Comparison of ENCODE assay signal across 8 cellular contexts in genomic region chr1:167715653-167716302, GRCh38. TPM values are rescaled to one million over a fixed set of nuclear protein-coding genes. Genes with fewer than 3 reads are reported as not detected.
DNase-seq lines count a peak whose midpoint lies in the region; ATAC-seq, FAIRE-seq and TF ChIP-seq lines count a peak whose summit lies in the region.

No MANE protein-coding gene starts in this region.

- TF ChIP-seq CTCF in GM12865 (IDR thresholded peaks at IDR 0.05; ENCODE audit: insufficient read depth, low read depth, low read length, missing control alignments) (no peak), astrocyte (IDR thresholded peaks at IDR 0.05; ENCODE audit: insufficient read depth, low read depth, low read length) (no peak), liver (IDR thresholded peaks at IDR 0.05; ENCODE audit: low read depth, low read length, missing input control) (no peak), upper lobe of left lung (IDR thresholded peaks at IDR 0.05) (peak in 1 of 6 experiments; percentile 3)

- no peaks in the 10 kb centered on the region for H3K9me3 Mint-ChIP-seq in astrocyte (ENCODE audit: unreplicated experiment)

- H3K27ac ChIP-seq in astrocyte (ENCODE audit: low read depth, low read length), result peak overlapping the region; percentile 14
- H3K27ac ChIP-seq in liver (ENCODE audit: low read depth in 1 of 2, low read length in 2 of 2), result peak overlapping the region; percentile 89 to 95
- H3K27ac ChIP-seq in upper lobe of left lung, result peak overlapping the region; percentile 60 to 91 (median 86)

- DNase-seq in GM12865 (ENCODE audit: low read depth) (no peak), astrocyte (ENCODE audit: low read depth) (no peak), upper lobe of left lung (no peak), DMS153 (lab: John Stamatoyannopoulos, UW) (no peak), COLO829 (ENCODE audit: low spot score) (no peak)
- no peak for DNase-seq in activated CD8-positive, alpha-beta memory T cell treated with anti-CD3 and anti-CD28 coated beads for 24 hours

- H3K4me3 ChIP-seq in GM12865 (ENCODE audit: low read depth, low read length) (peak overlapping the region; percentile 88), astrocyte (ENCODE audit: insufficient read depth, low read depth, low read length) (peak overlapping the region; percentile 82), liver (ENCODE audit: low read depth in 1 of 3, low read length in 3 of 3) (peak overlapping the region; percentile 58 to 97 (median 73)), upper lobe of left lung (peak overlapping the region; percentile 21 to 83 (median 66))

- ATAC-seq in HG03378 (IDR thresholded peaks at IDR 0.05; ENCODE audit: unreplicated experiment) (peak; percentile 6), upper lobe of left lung (ENCODE audit: low FRiP score in 2 of 2) (peak in 1 of 2 donors; percentile 0)

- no peak for TF ChIP-seq RAD21 in liver (IDR thresholded peaks at IDR 0.05)

- no peak for FAIRE-seq in astrocyte (lab: Jason Lieb, UNC)

- no peak for TF ChIP-seq POLR2A in upper lobe of left lung (IDR thresholded peaks at IDR 0.05)

- no peaks in the 10 kb centered on the region for H3K79me2 ChIP-seq in astrocyte (ENCODE audit: insufficient read depth, low read length)

- H4K20me1 ChIP-seq in astrocyte (ENCODE audit: insufficient read depth, low read length), result no peaks in the 10 kb centered on the region

- WGBS in liver, result 2% methylated on average over 13 of the region's 13 CpGs
- 0 to 2% methylated on average over 13 of the region's 13 CpGs for WGBS in upper lobe of left lung, 2 donors

- H3K9ac ChIP-seq in astrocyte (ENCODE audit: low read length) (peak overlapping the region; percentile 79), liver (ENCODE audit: low read depth in 1 of 2, low read length in 2 of 2) (peak overlapping the region; percentile 82 to 90)

- peak overlapping the region; percentile 62 for H2AFZ ChIP-seq in astrocyte (ENCODE audit: low read depth, low read length)

- peaks cover 14% of the 10 kb centered on the region for H3K27me3 Mint-ChIP-seq in astrocyte (ENCODE audit: low read depth, unreplicated experiment)

- H3K9me3 ChIP-seq in astrocyte (ENCODE audit: insufficient read depth, low read depth, low read length) (no peaks in the 10 kb centered on the region), liver (ENCODE audit: control insufficient read depth in 4 of 4, low read length in 3 of 4) (no peaks in the 10 kb centered on the region), upper lobe of left lung (no peaks in the 10 kb centered on the region)

- H3K27me3 ChIP-seq in astrocyte (ENCODE audit: insufficient read depth, low read length) (peaks cover 3% of the 10 kb centered on the region), liver (ENCODE audit: control insufficient read depth in 4 of 4, insufficient read depth in 4 of 4, low read length in 3 of 4) (no peaks in the 10 kb centered on the region), upper lobe of left lung (no peaks in the 10 kb centered on the region)

- H3K4me2 ChIP-seq in astrocyte (ENCODE audit: low read length), result peak overlapping the region; percentile 97

- H3K27ac Mint-ChIP-seq in astrocyte (ENCODE audit: unreplicated experiment), result no peak overlapping the region

- no peak for TF ChIP-seq EP300 in upper lobe of left lung (IDR thresholded peaks at IDR 0.05)

- no peaks in the 10 kb centered on the region for H3K36me3 Mint-ChIP-seq in astrocyte (ENCODE audit: low read depth, unreplicated experiment)

- peak overlapping the region; percentile 94 for H3K4me3 Mint-ChIP-seq in astrocyte (ENCODE audit: unreplicated experiment)

- H3K4me1 ChIP-seq in astrocyte (ENCODE audit: insufficient read depth, low read length) (peaks cover under 1% of the 10 kb centered on the region), liver (ENCODE audit: control insufficient read depth in 4 of 4, insufficient read depth in 4 of 4, low read length in 3 of 4) (peaks cover 2 to 31% (median 12%) of the 10 kb centered on the region in 4 donors), upper lobe of left lung (peaks cover 3 to 22% (median 8%) of the 10 kb centered on the region in 4 donors)

- H3K36me3 ChIP-seq in astrocyte (ENCODE audit: insufficient read depth, low read length) (no peaks in the 10 kb centered on the region), liver (ENCODE audit: control insufficient read depth in 4 of 4, insufficient read depth in 3 of 4, low read depth in 1 of 4, low read length in 3 of 4) (no peaks in the 10 kb centered on the region), upper lobe of left lung (no peaks in the 10 kb centered on the region)

- H3K4me1 Mint-ChIP-seq in astrocyte (ENCODE audit: low read depth, unreplicated experiment), result peaks cover 9% of the 10 kb centered on the region

TF ChIP-seq in liver, 16 proteins besides CTCF, POLR2A, EP300 and RAD21:
- no peak for TF ChIP-seq REST (IDR thresholded peaks at IDR 0.05)
- peak in 1 of 2 donors; percentile 1 for TF ChIP-seq RXRA (IDR thresholded peaks at IDR 0.05)

RNA-seq across cellular contexts. Expression of gene MPZL1, which starts 6.0 kb away (rescaled TPM):
- 229 and 240 TPM in 2 replicates for total RNA-seq in astrocyte
- total RNA-seq in liver, result 10 to 100 TPM; 20.8 to 26.1 TPM
- polyA plus RNA-seq in liver, result 10 to 100 TPM; 11.3 to 12.8 TPM
- 10 to 100 TPM; 28.3 to 80.6 (median 65.4) TPM for total RNA-seq in upper lobe of left lung

Comparison
In these comparisons a context has a peak if more than half of its experiments do, and no peak if none do; other contexts are left out.
1. H3K27ac ChIP-seq: peak in every context shown above with its lines; median percentile 92 in liver; 86 in upper lobe of left lung; 14 in astrocyte.